18 cellular contexts compared by ENCODE assay signal in genomic region chr18:55083461-55083860, GRCh38.
"Had no signal": no experiment of that assay in that cellular context is flagged by ENCODE, and none has a peak within 500 bp of the region (broad histone marks: within the 10 kb centered on the region; RNA-seq: fewer than 3 reads in every experiment).

No MANE protein-coding gene starts in this region.

- DNase-seq: activated CD4-positive, alpha-beta memory T cell treated with anti-CD3 and anti-CD28 coated beads for 36 hours; activated CD4-positive, alpha-beta T cell treated with anti-CD3 and anti-CD28 coated beads for 36 hours; activated CD8-positive, alpha-beta memory T cell treated with anti-CD3 and anti-CD28 coated beads, Interleukin-2, amount 10 ng/mL, durations not matched to agents 7 days and 5 days; activated naive CD4-positive, alpha-beta T cell treated with anti-CD3 and anti-CD28 coated beads, Interleukin-2, amount 10 ng/mL, durations not matched to agents 7 days and 5 days; activated T-cell treated with anti-CD3 and anti-CD28 coated beads, Interleukin-2, amount 50 U/mL, for 1 hour; cortex of kidney; effector CD8-positive, alpha-beta T cell; foreskin melanocyte; head of caudate nucleus; left colon; naive thymus-derived CD4-positive, alpha-beta T cell; pancreas; sigmoid colon; stimulated activated CD4-positive, alpha-beta T cell treated with anti-CD3 and anti-CD28 coated beads, Interleukin-1b, Interleukin-23, amount 100 ng/mL, for 48 hours; thyroid gland had no signal

- H3K27ac ChIP-seq: pancreas, sigmoid colon, thyroid gland, VCaP had no signal

- H3K9me3 ChIP-seq: pancreas, sigmoid colon, thyroid gland had no signal

- H3K4me1 ChIP-seq: pancreas, thyroid gland had no signal

- H3K36me3 ChIP-seq: pancreas, sigmoid colon, thyroid gland had no signal

- H3K4me3 ChIP-seq: lung, pancreas, sigmoid colon, thyroid gland had no signal

- FAIRE-seq: pancreas, urothelium cell line had no signal

- ATAC-seq: activated CD4-positive, alpha-beta T cell treated with anti-CD3 and anti-CD28 coated beads for 36 hours; activated CD8-positive, alpha-beta memory T cell treated with anti-CD3 and anti-CD28 coated beads, Interleukin-2, amount 10 ng/mL, durations not matched to agents 7 days and 5 days; left colon; naive thymus-derived CD4-positive, alpha-beta T cell; pancreas had no signal

- H3K27me3 ChIP-seq: pancreas, sigmoid colon, thyroid gland had no signal
